14 cellular contexts compared by ENCODE assay signal in genomic region chr3:107414325-107414964, GRCh38. TPM values are rescaled to one million over a fixed set of nuclear protein-coding genes. Genes with fewer than 3 reads are reported as not detected.
DNase-seq lines count a peak whose midpoint lies in the region; ATAC-seq and TF ChIP-seq lines count a peak whose summit lies in the region.
"Had no signal": no experiment of that assay in that cellular context is flagged by ENCODE, and none has a peak within 500 bp of the region (broad histone marks: within the 10 kb centered on the region; RNA-seq: fewer than 3 reads in every experiment).

No MANE protein-coding gene starts in this region.

- CTCF ChIA-PET in activated CD8-positive, alpha-beta T cell treated with anti-CD3 and anti-CD28 coated beads, Interleukin-2, amount 10 ng/mL, durations not matched to agents 7 days and 5 days (lab: Charles Lee): interaction anchor here (1.6 to 2.6 kb wide), 2 partner anchors 16 to 143 kb away, joined by 11 to 12 read pairs; no protein-coding TSS in a partner anchor

- H3K27me3 Mint-ChIP-seq in activated CD8-positive, alpha-beta T cell treated with anti-CD3 and anti-CD28 coated beads, Interleukin-2, amount 10 ng/mL, durations not matched to agents 7 days and 5 days (ENCODE audit: low read depth): peaks cover 2% of the 10 kb centered on the region
- no peaks in the 10 kb centered on the region for H3K27me3 Mint-ChIP-seq in glutamatergic neuron (ENCODE audit: unreplicated experiment)
- H3K27me3 Mint-ChIP-seq: type B pancreatic cell had no signal

- peaks cover 6% of the 10 kb centered on the region for H3K9me3 Mint-ChIP-seq in activated CD8-positive, alpha-beta T cell treated with anti-CD3 and anti-CD28 coated beads, Interleukin-2, amount 10 ng/mL, durations not matched to agents 7 days and 5 days (ENCODE audit: insufficient read depth)
- peaks cover 2% of the 10 kb centered on the region for H3K9me3 Mint-ChIP-seq in glutamatergic neuron (ENCODE audit: unreplicated experiment)

- H3K4me1 Mint-ChIP-seq in activated CD8-positive, alpha-beta T cell treated with anti-CD3 and anti-CD28 coated beads, Interleukin-2, amount 10 ng/mL, durations not matched to agents 7 days and 5 days (ENCODE audit: low read depth): peaks cover 12% of the 10 kb centered on the region
- H3K4me1 Mint-ChIP-seq in glutamatergic neuron (ENCODE audit: low read depth, unreplicated experiment): no peaks in the 10 kb centered on the region

- ATAC-seq in GM18867 (IDR thresholded peaks at IDR 0.05; ENCODE audit: unreplicated experiment) (peak; percentile 92), GM21423 (IDR thresholded peaks at IDR 0.05; ENCODE audit: unreplicated experiment) (peak; percentile 95), HG03097 (IDR thresholded peaks at IDR 0.05; ENCODE audit: low FRiP score, unreplicated experiment) (peak; percentile 93)
- peak; percentile 86 for ATAC-seq in activated CD8-positive, alpha-beta T cell treated with anti-CD3 and anti-CD28 coated beads, Interleukin-2, amount 10 ng/mL, durations not matched to agents 7 days and 5 days
- ATAC-seq: heart right ventricle had no signal

- no peak for TF ChIP-seq CTCF in glutamatergic neuron (IDR thresholded peaks at IDR 0.05; ENCODE audit: partially characterized antibody, unreplicated experiment)

- peaks cover 12% of the 10 kb centered on the region for H3K36me3 Mint-ChIP-seq in activated CD8-positive, alpha-beta T cell treated with anti-CD3 and anti-CD28 coated beads, Interleukin-2, amount 10 ng/mL, durations not matched to agents 7 days and 5 days (ENCODE audit: low read depth)
- peaks cover 8% of the 10 kb centered on the region for H3K36me3 Mint-ChIP-seq in glutamatergic neuron (ENCODE audit: unreplicated experiment)
- H3K36me3 Mint-ChIP-seq: type B pancreatic cell had no signal

- peak overlapping the region; percentile 68 for H3K27ac Mint-ChIP-seq in activated CD8-positive, alpha-beta T cell treated with anti-CD3 and anti-CD28 coated beads, Interleukin-2, amount 10 ng/mL, durations not matched to agents 7 days and 5 days
- H3K27ac Mint-ChIP-seq in glutamatergic neuron (ENCODE audit: unreplicated experiment): no peak overlapping the region
- H3K27ac Mint-ChIP-seq: CD8-positive, alpha-beta memory T cell; type B pancreatic cell had no signal

- H3K4me3 Mint-ChIP-seq in activated CD8-positive, alpha-beta T cell treated with anti-CD3 and anti-CD28 coated beads, Interleukin-2, amount 10 ng/mL, durations not matched to agents 7 days and 5 days: no peak overlapping the region
- H3K4me3 Mint-ChIP-seq in glutamatergic neuron (ENCODE audit: unreplicated experiment): no peak overlapping the region
- H3K4me3 Mint-ChIP-seq: CD8-positive, alpha-beta memory T cell; type B pancreatic cell had no signal

- in situ Hi-C loops in KBM-7 (cut with MboI; ENCODE audit: low pct_unique_long_range_greater_than_20kb, low sequenced_read_pairs): no loop called here

- POLR2A ChIA-PET in activated CD8-positive, alpha-beta T cell treated with anti-CD3 and anti-CD28 coated beads, Interleukin-2, amount 10 ng/mL, durations not matched to agents 7 days and 5 days (lab: Charles Lee): no interaction called here

- DNase-seq in activated CD8-positive, alpha-beta T cell treated with anti-CD3 and anti-CD28 coated beads, Interleukin-2, amount 10 ng/mL, durations not matched to agents 7 days and 5 days: no peak
- DNase-seq in glutamatergic neuron (no peak), SKM-1 (lab: John Stamatoyannopoulos, UW; ENCODE audit: unreplicated experiment) (no peak), SIG-M5 (lab: John Stamatoyannopoulos, UW) (no peak), KBM-7 (no peak)
- DNase-seq: CD8-positive, alpha-beta memory T cell; effector CD4-positive, alpha-beta T cell; heart right ventricle; NCI-H1694; Right ventricle myocardium superior had no signal

RNA-seq across cellular contexts. Expression of gene CCDC54, which starts 37.2 kb away (rescaled TPM):
- not detected for total RNA-seq in activated CD8-positive, alpha-beta T cell treated with anti-CD3 and anti-CD28 coated beads, Interleukin-2, amount 10 ng/mL, durations not matched to agents 7 days and 5 days
- not detected for total RNA-seq in glutamatergic neuron (ENCODE audit: unreplicated experiment)
- total RNA-seq: CD8-positive, alpha-beta memory T cell; heart right ventricle; Right ventricle myocardium superior had no signal
